1 cellular context compared by ENCODE assay signal in the genomic region with DNA sequence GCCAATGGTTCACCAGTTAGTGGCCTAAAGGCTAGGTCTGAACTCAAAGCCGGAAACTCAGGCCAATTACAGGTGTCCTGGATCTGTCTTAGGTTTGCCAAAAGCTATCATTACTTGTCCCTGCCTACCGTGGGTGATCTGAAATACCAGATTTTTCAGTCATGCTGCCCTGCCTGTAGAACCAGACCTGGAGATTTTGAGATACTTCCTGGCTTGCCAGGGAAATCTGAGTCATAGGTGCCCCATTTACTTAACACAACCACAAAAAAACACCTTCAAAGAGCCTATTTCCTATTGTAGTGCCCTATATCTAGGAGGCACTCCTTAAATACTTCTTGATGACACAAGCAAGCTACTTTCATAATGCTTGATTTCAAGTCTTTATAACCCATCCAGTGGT.
TF ChIP-seq lines count a peak whose summit lies in the region.

No MANE protein-coding gene starts in this region.

TF ChIP-seq in IMR-90, 13 proteins besides CTCF, POLR2A, EP300 and RAD21:
- TF ChIP-seq MXI1 (IDR thresholded peaks at IDR 0.05; ENCODE audit: borderline replicate concordance, low read depth, low read length) (no peak), MAFK (IDR thresholded peaks at IDR 0.05; ENCODE audit: low read depth, low read length) (no peak), CHD1 (IDR thresholded peaks at IDR 0.05; ENCODE audit: low read depth, low read length) (no peak), BHLHE40 (IDR thresholded peaks at IDR 0.05; ENCODE audit: low read depth, low read length) (no peak), MAZ (IDR thresholded peaks at IDR 0.05; ENCODE audit: borderline replicate concordance, low read depth, low read length) (no peak), CEBPB (IDR thresholded peaks at IDR 0.05; ENCODE audit: low read depth, low read length) (no peak), USF2 (IDR thresholded peaks at IDR 0.05; ENCODE audit: low read depth, low read length) (no peak), SMC3 (IDR thresholded peaks at IDR 0.05; ENCODE audit: low read depth, low read length) (no peak), RCOR1 (IDR thresholded peaks at IDR 0.05; ENCODE audit: insufficient replicate concordance, low read length) (no peak), NFE2L2 (IDR thresholded peaks at IDR 0.05; ENCODE audit: low read depth, low read length) (no peak), RFX5 (IDR thresholded peaks at IDR 0.05; ENCODE audit: low read depth, low read length) (no peak), FOS (IDR thresholded peaks at IDR 0.05; ENCODE audit: low read depth, low read length) (no peak)
- TF ChIP-seq, protein P1, sequence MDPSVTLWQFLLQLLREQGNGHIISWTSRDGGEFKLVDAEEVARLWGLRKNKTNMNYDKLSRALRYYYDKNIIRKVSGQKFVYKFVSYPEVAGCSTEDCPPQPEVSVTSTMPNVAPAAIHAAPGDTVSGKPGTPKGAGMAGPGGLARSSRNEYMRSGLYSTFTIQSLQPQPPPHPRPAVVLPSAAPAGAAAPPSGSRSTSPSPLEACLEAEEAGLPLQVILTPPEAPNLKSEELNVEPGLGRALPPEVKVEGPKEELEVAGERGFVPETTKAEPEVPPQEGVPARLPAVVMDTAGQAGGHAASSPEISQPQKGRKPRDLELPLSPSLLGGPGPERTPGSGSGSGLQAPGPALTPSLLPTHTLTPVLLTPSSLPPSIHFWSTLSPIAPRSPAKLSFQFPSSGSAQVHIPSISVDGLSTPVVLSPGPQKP (IDR thresholded peaks at IDR 0.05; ENCODE audit: borderline replicate concordance, low read depth, low read length): no peak
